In the genomic region with DNA sequence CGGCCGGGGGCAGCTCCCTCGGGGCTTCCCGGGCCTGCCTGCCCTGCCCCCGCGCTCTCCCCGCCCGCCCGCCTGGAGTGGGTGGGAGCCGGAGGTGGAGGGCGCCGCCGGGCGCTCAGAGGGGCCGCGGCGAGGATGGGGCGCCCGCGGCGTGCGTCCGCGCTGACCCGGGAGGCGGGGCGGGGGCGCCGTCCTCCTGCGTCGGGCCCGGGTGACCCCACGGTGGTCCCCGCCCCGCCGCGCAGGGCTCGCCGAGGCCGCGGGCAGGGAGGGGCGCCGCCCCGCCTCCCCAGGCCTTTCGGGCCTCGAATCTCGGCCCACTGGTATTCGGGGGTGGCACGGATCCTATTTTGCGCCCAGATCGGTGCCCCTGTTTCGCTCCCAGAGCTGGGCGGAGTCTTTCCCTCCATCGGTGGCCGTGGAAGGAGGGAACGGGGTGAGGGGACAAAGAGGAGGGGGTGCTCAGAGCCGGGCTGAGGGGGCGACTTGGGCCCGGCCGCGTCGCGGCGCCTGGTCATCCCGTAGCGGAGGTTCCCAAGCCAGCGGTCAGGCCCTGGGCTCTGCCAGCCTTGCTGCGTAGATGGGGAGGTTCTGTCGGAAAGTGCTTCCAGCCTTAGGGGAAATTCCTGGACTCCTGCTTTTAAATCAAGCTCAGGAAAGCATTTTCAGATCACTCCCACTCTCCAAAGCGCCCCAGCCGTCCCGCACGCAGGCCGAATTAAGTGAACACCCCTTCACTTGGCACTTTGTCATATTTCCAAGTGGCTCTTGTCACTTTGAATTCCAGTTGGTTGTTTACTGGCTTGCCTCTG, we compare ENCODE assay signal across 8 cellular contexts. TPM values are rescaled to one million over a fixed set of nuclear protein-coding genes. Genes with fewer than 3 reads are reported as not detected.
DNase-seq lines count a peak whose midpoint lies in the region; ATAC-seq and TF ChIP-seq lines count a peak whose summit lies in the region.

No MANE protein-coding gene starts in this region.

- no peaks in the 10 kb centered on the region for H3K36me3 ChIP-seq in naive thymus-derived CD4-positive, alpha-beta T cell (ENCODE audit: control insufficient read depth in 2 of 3, insufficient read depth in 3 of 3, low read length in 3 of 3)

- POLR2A ChIA-PET in activated B cell treated with CpG ODN at 0.5 μM for 24 hours (lab: Charles Lee) = interaction anchor here (0.6 to 1.3 kb wide), 2 partner anchors 10 to 18 kb away, joined by 4 to 6 read pairs; partner anchors contain the start of gene TM2D1
- POLR2A ChIA-PET in naive thymus-derived CD4-positive, alpha-beta T cell (lab: Charles Lee) = interaction anchor here (1.9 kb wide), 1 partner anchor 39 kb away, joined by 8 read pairs; no protein-coding TSS in a partner anchor

- H3K27ac ChIP-seq in naive thymus-derived CD4-positive, alpha-beta T cell (ENCODE audit: low read depth, low read length) = peak overlapping the region; percentile 76

- H3K4me1 ChIP-seq in naive thymus-derived CD4-positive, alpha-beta T cell (ENCODE audit: control insufficient read depth in 2 of 2, insufficient read depth in 2 of 2, low read length in 2 of 2) = peaks cover 9 to 13% of the 10 kb centered on the region in 2 donors

- no peaks in the 10 kb centered on the region for H3K9me3 ChIP-seq in naive thymus-derived CD4-positive, alpha-beta T cell (ENCODE audit: control insufficient read depth in 2 of 3, low read length in 3 of 3)

- TF ChIP-seq CTCF in activated B cell treated with CpG ODN at 0.5 μM for 24 hours (IDR thresholded peaks at IDR 0.05) (no peak), fibroblast of pulmonary artery (IDR thresholded peaks at IDR 0.05; ENCODE audit: low read length, missing control alignments) (no peak)

- ATAC-seq in GM21447 (IDR thresholded peaks at IDR 0.05; ENCODE audit: unreplicated experiment) (peak; percentile 37), activated B cell treated with CpG ODN at 0.5 μM for 24 hours (ENCODE audit: low read depth) (peak; percentile 65)
- peak; percentile 73 for ATAC-seq in naive thymus-derived CD4-positive, alpha-beta T cell

- no peaks in the 10 kb centered on the region for H3K27me3 Mint-ChIP-seq in activated B cell treated with CpG ODN at 0.5 μM for 24 hours
- H3K27me3 Mint-ChIP-seq in naive thymus-derived CD4-positive, alpha-beta T cell = no peaks in the 10 kb centered on the region

- H3K27ac Mint-ChIP-seq in activated B cell treated with CpG ODN at 0.5 μM for 24 hours = peak overlapping the region; percentile 13
- H3K27ac Mint-ChIP-seq in naive thymus-derived CD4-positive, alpha-beta T cell = peak overlapping the region in 8 of 9 donors; percentile 44 to 92 (median 73)

- peak overlapping the region; percentile 62 for H3K4me3 ChIP-seq in fibroblast of pulmonary artery (replicated peaks; ENCODE audit: low read depth, low read length)
- peak overlapping the region; percentile 62 for H3K4me3 ChIP-seq in naive thymus-derived CD4-positive, alpha-beta T cell (ENCODE audit: low read length)

- peak overlapping the region; percentile 73 for H3K4me3 Mint-ChIP-seq in activated B cell treated with CpG ODN at 0.5 μM for 24 hours
- peak overlapping the region; percentile 65 to 100 (median 88) for H3K4me3 Mint-ChIP-seq in naive thymus-derived CD4-positive, alpha-beta T cell

- H3K4me1 Mint-ChIP-seq in activated B cell treated with CpG ODN at 0.5 μM for 24 hours = peaks cover 11% of the 10 kb centered on the region
- peaks cover 17 to 54% (median 36%) of the 10 kb centered on the region in 7 donors for H3K4me1 Mint-ChIP-seq in naive thymus-derived CD4-positive, alpha-beta T cell

- no peaks in the 10 kb centered on the region for H3K27me3 ChIP-seq in naive thymus-derived CD4-positive, alpha-beta T cell (ENCODE audit: control insufficient read depth in 2 of 2, insufficient read depth in 2 of 2, low read length in 2 of 2)

- H3K36me3 Mint-ChIP-seq in activated B cell treated with CpG ODN at 0.5 μM for 24 hours (ENCODE audit: low read depth) = peaks cover 2% of the 10 kb centered on the region
- peaks cover 0 to 5% (median 0%) of the 10 kb centered on the region in 5 donors for H3K36me3 Mint-ChIP-seq in naive thymus-derived CD4-positive, alpha-beta T cell

- intact Hi-C loops in activated B cell treated with CpG ODN at 0.5 μM for 24 hours (cut with micrococcal nuclease) = loop anchor here (1.0 to 5.0 kb wide), 2 partner anchors 18 to 666 kb away; partner anchors contain the start of gene TM2D1
- intact Hi-C loops in naive thymus-derived CD4-positive, alpha-beta T cell (cut with micrococcal nuclease) = loop anchor here (1.0 to 5.0 kb wide), 8 partner anchors 18 to 1039 kb away; partner anchors contain the start of genes TM2D1 (in 2 of the 2), ATG4C (in 1 of the 2) and USP1 (in 1 of the 2)

- no peaks in the 10 kb centered on the region for H3K9me3 Mint-ChIP-seq in activated B cell treated with CpG ODN at 0.5 μM for 24 hours
- H3K9me3 Mint-ChIP-seq in naive thymus-derived CD4-positive, alpha-beta T cell = no peaks in the 10 kb centered on the region

- CTCF ChIA-PET in activated B cell treated with CpG ODN at 0.5 μM for 24 hours (lab: Charles Lee) = no interaction called here
- CTCF ChIA-PET in naive thymus-derived CD4-positive, alpha-beta T cell (lab: Charles Lee) = no interaction called here

- DNase-seq in GM03348 (ENCODE audit: low spot score) = peak; percentile 91
- DNase-seq in HT-29 (ENCODE audit: low spot score) = peak; percentile 59
- DNase-seq in activated B cell treated with CpG ODN at 0.5 μM for 24 hours = no peak
- DNase-seq in fibroblast of pulmonary artery (ENCODE audit: low read depth) = peak; percentile 53
- DNase-seq in naive thymus-derived CD4-positive, alpha-beta T cell = peak in 2 of 9 donors; percentile 4 to 17
- DNase-seq in ureter (ENCODE audit: low spot score) = peak; percentile 54
- DNase-seq in stimulated activated CD4-positive, alpha-beta T cell treated with anti-CD3 and anti-CD28 coated beads, Interleukin-4, amount 100 ng/mL, for 24 hours = no peak

RNA-seq across cellular contexts. Expression of gene PATJ, which starts 0.5 kb away (rescaled TPM):
- 28.3 and 33.8 TPM in 2 replicates for total RNA-seq in HT-29 (2014; rRNA removed; shearing (Covaris generic))
- total RNA-seq in activated B cell treated with CpG ODN at 0.5 μM for 24 hours (22.5 and 31.2 TPM in 2 replicates), ureter (121 TPM)
- 10 to 100 TPM; 13.4 to 64.5 (median 34.0) TPM for total RNA-seq in naive thymus-derived CD4-positive, alpha-beta T cell
- polyA plus RNA-seq in naive thymus-derived CD4-positive, alpha-beta T cell = 10 to 100 TPM; 23.0 to 24.8 TPM

RNA-seq across cellular contexts. Expression of gene TM2D1, which starts 17.9 kb away (rescaled TPM):
- 27.2 and 30.9 TPM in 2 replicates for total RNA-seq in HT-29 (2014; rRNA removed; shearing (Covaris generic))
- 33.6 and 41.4 TPM in 2 replicates for total RNA-seq in activated B cell treated with CpG ODN at 0.5 μM for 24 hours
- 10 to 100 TPM; 26.8 to 57.6 (median 41.1) TPM for total RNA-seq in naive thymus-derived CD4-positive, alpha-beta T cell
- polyA plus RNA-seq in naive thymus-derived CD4-positive, alpha-beta T cell = 10 to 100 TPM; 36.0 to 38.2 TPM
- 63.4 TPM for total RNA-seq in ureter

Comparison
In these comparisons a context has a peak if more than half of its experiments do, and no peak if none do; other contexts are left out.
1. DNase-seq: peak in GM03348 (single experiment), HT-29 (single experiment), fibroblast of pulmonary artery (single experiment) and ureter (single experiment); none in activated B cell treated with CpG ODN at 0.5 μM for 24 hours (single experiment) and stimulated activated CD4-positive, alpha-beta T cell treated with anti-CD3 and anti-CD28 coated beads, Interleukin-4, amount 100 ng/mL, for 24 hours (single experiment).
2. Peak in every context shown above with its lines, with median percentiles within 50 percentile points of each other: ATAC-seq.